In the genomic region with DNA sequence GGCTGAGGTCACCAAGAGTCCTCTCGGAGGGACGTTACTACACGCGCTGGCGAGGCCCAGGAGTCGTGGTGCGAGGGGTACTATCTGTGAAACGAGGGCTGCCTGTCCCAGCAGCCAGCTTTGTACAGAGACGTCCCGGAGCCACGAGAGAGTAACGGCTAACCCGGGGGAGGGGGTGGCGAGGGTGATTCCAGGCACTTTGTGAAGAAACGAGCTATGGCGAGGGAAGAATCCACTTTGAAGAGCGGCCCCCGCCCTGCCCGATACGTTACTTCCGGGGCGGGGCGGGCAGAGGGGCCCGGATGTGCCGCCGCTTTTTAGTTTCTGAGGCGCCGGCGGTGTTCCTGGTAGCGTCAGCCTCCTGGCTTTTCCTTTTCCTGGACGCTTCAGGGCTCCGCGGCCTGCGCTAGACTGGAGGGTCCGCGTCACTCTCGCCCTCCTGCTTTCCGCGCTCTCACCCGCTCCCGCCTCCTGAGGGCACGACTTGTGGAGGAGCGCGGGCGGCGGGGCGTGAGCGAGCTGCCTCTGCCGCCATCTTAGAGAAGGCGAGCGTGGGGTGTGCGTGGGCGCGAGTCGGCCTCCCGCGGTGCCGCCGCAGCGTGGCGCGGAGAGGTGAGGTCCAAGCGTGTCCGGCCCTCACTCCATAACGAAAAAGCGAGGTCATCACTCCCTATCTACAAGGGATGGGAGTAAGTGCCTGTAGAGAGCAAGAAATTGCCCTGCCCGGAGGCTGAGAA, we compare ENCODE assay signal across 8 cellular contexts. TPM values are rescaled to one million over a fixed set of nuclear protein-coding genes. Genes with fewer than 3 reads are reported as not detected.
A peak's percentile ranks its signal among the peaks of the same experiment; 100 is the strongest.
DNase-seq lines count a peak whose midpoint lies in the region; ATAC-seq and TF ChIP-seq lines count a peak whose summit lies in the region.

No MANE protein-coding gene starts in this region.

- peak overlapping the region; percentile 90 for H3K4me3 Mint-ChIP-seq in chondrocyte (ENCODE audit: unreplicated experiment)

- peaks cover 37% of the 10 kb centered on the region for H3K4me1 Mint-ChIP-seq in chondrocyte (ENCODE audit: low read depth)

- H3K27ac ChIP-seq in layer of hippocampus (ENCODE audit: low read depth, low read length): peak overlapping the region; percentile 100

- ATAC-seq in GM19035 (IDR thresholded peaks at IDR 0.05; ENCODE audit: unreplicated experiment) (peak; percentile 71), HG03342 (IDR thresholded peaks at IDR 0.05; ENCODE audit: unreplicated experiment) (peak; percentile 49)

- no peaks in the 10 kb centered on the region for H3K9me3 Mint-ChIP-seq in chondrocyte (ENCODE audit: low read depth)

- no peaks in the 10 kb centered on the region for H3K27me3 Mint-ChIP-seq in chondrocyte (ENCODE audit: low read depth)

- no peaks in the 10 kb centered on the region for H3K27me3 ChIP-seq in layer of hippocampus (ENCODE audit: control insufficient read depth, insufficient read depth, low read length)

- no peaks in the 10 kb centered on the region for H3K36me3 Mint-ChIP-seq in chondrocyte (ENCODE audit: low read depth)

- peak; percentile 18 for TF ChIP-seq CTCF in chondrocyte (IDR thresholded peaks at IDR 0.05)

- H3K27ac Mint-ChIP-seq in chondrocyte (ENCODE audit: unreplicated experiment): peak overlapping the region; percentile 100

- DNase-seq in AML-193 (lab: John Stamatoyannopoulos, UW) (peak; percentile 71 to 81), NCI-H345 (lab: John Stamatoyannopoulos, UW) (peak; percentile 86), chondrocyte (ENCODE audit: low spot score) (peak; percentile 94)
- DNase-seq in activated CD4-positive, alpha-beta T cell treated with anti-CD3 and anti-CD28 coated beads for 24 hours (ENCODE audit: low read depth in 2 of 2): peak; percentile 75 to 78
- DNase-seq in stimulated activated CD4-positive, alpha-beta T cell treated with anti-CD3 and anti-CD28 coated beads, Interleukin-1b, Interleukin-23, amount 100 ng/mL, for 1 hour (ENCODE audit: low read depth in 2 of 2): peak; percentile 61 to 84

RNA-seq across cellular contexts. Expression of a gene that starts 0.5 kb away (rescaled TPM):
- total RNA-seq in chondrocyte: 4.0 to 10.6 TPM (median 4.1 TPM) in 3 replicates

Comparison
In these comparisons a context has a peak if more than half of its experiments do, and no peak if none do; other contexts are left out.
1. Peak in every context shown above with its lines: DNase-seq, ATAC-seq and H3K27ac ChIP-seq.